In genomic region chr2:131673400-131674173, GRCh38 we compare ENCODE assay signal across 8 cellular contexts.
DNase-seq lines count a peak whose midpoint lies in the region; ATAC-seq and TF ChIP-seq lines count a peak whose summit lies in the region.

No MANE protein-coding gene starts in this region.

- H3K4me3 ChIP-seq in Caco-2 (ENCODE audit: low read depth, low read length) (peak overlapping the region; percentile 39), fibroblast of the aortic adventitia (ENCODE audit: low read depth, low read length) (peak overlapping the region; percentile 41), neural cell (ENCODE audit: low read length) (peak overlapping the region; percentile 59)

- H3K27me3 ChIP-seq in Caco-2 (replicated peaks; ENCODE audit: control insufficient read depth, insufficient read depth, low read length) (no peaks in the 10 kb centered on the region; the same call in 1 of the 2 replicates), neural cell (ENCODE audit: insufficient read depth, low read depth, low read length) (peaks cover 5% of the 10 kb centered on the region)

- no peak for TF ChIP-seq EP300 in neural cell (conservative IDR thresholded peaks at IDR 0.05; ENCODE audit: poor library complexity, severe bottlenecking)

- no peaks in the 10 kb centered on the region for H3K9me2 ChIP-seq in neural cell (ENCODE audit: insufficient read depth, low read length)

- H2AFZ ChIP-seq in neural cell (ENCODE audit: low read depth, low read length): no peak overlapping the region

- H3F3A ChIP-seq in neural cell (ENCODE audit: insufficient read depth, low read length, poor library complexity, severe bottlenecking): no peaks in the 10 kb centered on the region

- peaks cover 5% of the 10 kb centered on the region for H3K9me3 Mint-ChIP-seq in Caco-2 (ENCODE audit: unreplicated experiment)
- H3K9me3 Mint-ChIP-seq in activated T-helper 17 cell treated with anti-CD3 and anti-CD28 coated beads, Interleukin-2, amount 50 U/mL, for 72 hours: no peaks in the 10 kb centered on the region

- H3K9me3 ChIP-seq in Caco-2 (no peaks in the 10 kb centered on the region), neural cell (ENCODE audit: low read length) (no peaks in the 10 kb centered on the region)

- no peaks in the 10 kb centered on the region for H3K36me3 ChIP-seq in Caco-2 (ENCODE audit: control insufficient read depth, insufficient read depth, low read length)
- no peaks in the 10 kb centered on the region for H3K36me3 ChIP-seq in neural cell (ENCODE audit: insufficient read depth, low read length)

- H3K4me2 ChIP-seq in neural cell (ENCODE audit: low read length): no peak overlapping the region

- no peaks in the 10 kb centered on the region for H3K79me2 ChIP-seq in neural cell (replicated peaks; ENCODE audit: insufficient read depth, low read length)

- H3K4me1 ChIP-seq in Caco-2: no peaks in the 10 kb centered on the region

- peak; percentile 87 to 91 for TF ChIP-seq CTCF in Caco-2 (IDR thresholded peaks at IDR 0.05; ENCODE audit: insufficient read depth in 1 of 2, low read depth in 1 of 2, low read length in 1 of 2, severe bottlenecking in 1 of 2, unreplicated experiment in 1 of 2)
- peak; percentile 84 for TF ChIP-seq CTCF in fibroblast of the aortic adventitia (IDR thresholded peaks at IDR 0.05; ENCODE audit: insufficient read depth, low read length)
- peak; percentile 87 for TF ChIP-seq CTCF in neural cell (IDR thresholded peaks at IDR 0.05; ENCODE audit: poor library complexity, severe bottlenecking)

- ATAC-seq in GM19463 (IDR thresholded peaks at IDR 0.05; ENCODE audit: unreplicated experiment): peak; percentile 92
- ATAC-seq in HG03565 (IDR thresholded peaks at IDR 0.05; ENCODE audit: unreplicated experiment): peak; percentile 78
- peak; percentile 89 for ATAC-seq in activated T-helper 17 cell treated with anti-CD3 and anti-CD28 coated beads, Interleukin-2, amount 50 U/mL, for 72 hours (replicated peaks)

- H4K20me1 ChIP-seq in neural cell (ENCODE audit: insufficient read depth): no peaks in the 10 kb centered on the region

- CTCF ChIA-PET in Caco-2 (lab: Charles Lee): interaction anchor here (0.7 to 2.4 kb wide), 8 partner anchors 9 to 520 kb away, joined by 3 to 29 read pairs (median 7); no protein-coding TSS in a partner anchor

- H3K4me3 Mint-ChIP-seq in Caco-2 (ENCODE audit: unreplicated experiment): peak overlapping the region; percentile 59
- peak overlapping the region; percentile 40 for H3K4me3 Mint-ChIP-seq in activated T-helper 17 cell treated with anti-CD3 and anti-CD28 coated beads, Interleukin-2, amount 50 U/mL, for 72 hours

- peak; percentile 68 for TF ChIP-seq RAD21 in neural cell (conservative IDR thresholded peaks at IDR 0.05)

- H3K36me3 Mint-ChIP-seq in Caco-2 (ENCODE audit: insufficient read depth, unreplicated experiment): no peaks in the 10 kb centered on the region
- H3K36me3 Mint-ChIP-seq in activated T-helper 17 cell treated with anti-CD3 and anti-CD28 coated beads, Interleukin-2, amount 50 U/mL, for 72 hours (ENCODE audit: low read depth): no peaks in the 10 kb centered on the region

- POLR2A ChIA-PET in Caco-2 (lab: Charles Lee): no interaction called here

- no peaks in the 10 kb centered on the region for H3K4me1 Mint-ChIP-seq in Caco-2 (ENCODE audit: low read depth, unreplicated experiment)
- no peaks in the 10 kb centered on the region for H3K4me1 Mint-ChIP-seq in activated T-helper 17 cell treated with anti-CD3 and anti-CD28 coated beads, Interleukin-2, amount 50 U/mL, for 72 hours

- DNase-seq in Caco-2 (peak; percentile 81 to 84), OCI-M1 (lab: John Stamatoyannopoulos, UW) (peak; percentile 71), fibroblast of the aortic adventitia (ENCODE audit: low read depth) (peak; percentile 55), stromal cell of bone marrow (ENCODE audit: low read depth) (peak; percentile 41)

- H3K27ac Mint-ChIP-seq in Caco-2 (ENCODE audit: unreplicated experiment): no peak overlapping the region
- H3K27ac Mint-ChIP-seq in activated T-helper 17 cell treated with anti-CD3 and anti-CD28 coated beads, Interleukin-2, amount 50 U/mL, for 72 hours: no peak overlapping the region

- no peak overlapping the region for H3K27ac ChIP-seq in neural cell (ENCODE audit: low read length)

- peak overlapping the region; percentile 5 for H3K9ac ChIP-seq in neural cell (ENCODE audit: low read length)

- BruUV-seq in Caco-2 (replicated peaks; lab: Mats Ljungman, UMichigan): no TSS peak

- intact Hi-C loops in Caco-2 (cut with micrococcal nuclease; ENCODE audit: unreplicated experiment): loop anchor here (1.0 kb wide), 2 partner anchors 9 to 260 kb away; no protein-coding TSS in a partner anchor

- H3K27me3 Mint-ChIP-seq in Caco-2 (ENCODE audit: insufficient read depth, unreplicated experiment): peaks cover 10% of the 10 kb centered on the region
- H3K27me3 Mint-ChIP-seq in activated T-helper 17 cell treated with anti-CD3 and anti-CD28 coated beads, Interleukin-2, amount 50 U/mL, for 72 hours: peaks cover 16% of the 10 kb centered on the region

TF ChIP-seq in neural cell, 6 proteins besides CTCF, POLR2A, EP300 and RAD21:
- TF ChIP-seq MXI1 (conservative IDR thresholded peaks at IDR 0.05; ENCODE audit: poor library complexity, severe bottlenecking) (no peak), SMC3 (conservative IDR thresholded peaks at IDR 0.05; ENCODE audit: poor library complexity) (peak; percentile 75), EZH2 (IDR thresholded peaks at IDR 0.05; ENCODE audit: borderline replicate concordance, insufficient read depth, low read length, poor library complexity, severe bottlenecking) (no peak), TAF1 (IDR thresholded peaks at IDR 0.05; ENCODE audit: low read depth) (no peak), POLR2AphosphoS5 (IDR thresholded peaks at IDR 0.05) (no peak)
